8 cellular contexts compared by ENCODE assay signal in the genomic region with DNA sequence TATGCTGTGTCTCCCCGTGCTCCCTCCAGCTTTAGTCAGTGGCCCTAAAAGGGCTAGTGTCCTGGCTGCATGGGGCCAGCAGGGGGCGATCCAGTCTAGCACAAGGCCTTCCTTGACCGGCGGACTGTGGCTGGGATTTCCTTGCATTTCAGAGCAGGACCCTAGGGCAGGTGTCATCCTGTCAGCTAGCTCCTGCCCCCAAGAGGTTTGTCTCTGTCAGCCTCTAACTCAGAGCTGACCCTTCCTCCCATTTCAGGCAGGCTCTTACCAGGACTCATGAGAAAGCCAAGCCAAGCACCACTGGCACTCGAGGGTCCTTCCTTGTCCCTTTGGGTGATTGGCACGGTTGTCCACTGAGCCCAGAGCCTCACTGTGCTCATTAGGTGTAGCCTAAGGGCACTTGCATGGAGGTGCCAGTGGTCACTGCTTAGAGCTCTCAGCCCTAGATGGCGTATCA.
A peak's percentile ranks its signal among the peaks of the same experiment; 100 is the strongest.
DNase-seq lines count a peak whose midpoint lies in the region; ATAC-seq lines count a peak whose summit lies in the region.

No MANE protein-coding gene starts in this region.

- no peak overlapping the region for H3K27ac ChIP-seq in substantia nigra (ENCODE audit: low read depth, low read length, poor library complexity, severe bottlenecking)

- H3K27ac Mint-ChIP-seq in activated naive CD4-positive, alpha-beta T cell treated with anti-CD3 and anti-CD28 coated beads, Interleukin-2, amount 50 U/mL, for 72 hours, result no peak overlapping the region

- H3K9me3 Mint-ChIP-seq in activated naive CD4-positive, alpha-beta T cell treated with anti-CD3 and anti-CD28 coated beads, Interleukin-2, amount 50 U/mL, for 72 hours, result no peaks in the 10 kb centered on the region

- peak; percentile 42 for DNase-seq in COLO668 (lab: John Stamatoyannopoulos, UW; ENCODE audit: unreplicated experiment)
- DNase-seq in NOMO-1 (lab: John Stamatoyannopoulos, UW; ENCODE audit: unreplicated experiment in 2 of 2), result peak; percentile 50 to 73
- DNase-seq in activated naive CD4-positive, alpha-beta T cell treated with anti-CD3 and anti-CD28 coated beads, Interleukin-2, amount 50 U/mL, for 72 hours (ENCODE audit: low spot score in 2 of 2), result peak in 1 of 2 donors; percentile 61
- DNase-seq in kidney glomerular epithelial cell (lab: John Stamatoyannopoulos, UW), result peak; percentile 21
- peak in 36 of 49 donors; percentile 5 to 67 (median 28) for DNase-seq in substantia nigra (lab: John Stamatoyannopoulos, UW)
- DNase-seq in NCI-H128 (lab: John Stamatoyannopoulos, UW; ENCODE audit: unreplicated experiment), result no peak

- no peaks in the 10 kb centered on the region for H3K36me3 Mint-ChIP-seq in activated naive CD4-positive, alpha-beta T cell treated with anti-CD3 and anti-CD28 coated beads, Interleukin-2, amount 50 U/mL, for 72 hours

- ATAC-seq in GM18909 (IDR thresholded peaks at IDR 0.05; ENCODE audit: poor library complexity, unreplicated experiment), result peak; percentile 81
- peak; percentile 86 for ATAC-seq in HG02981 (IDR thresholded peaks at IDR 0.05; ENCODE audit: unreplicated experiment)
- ATAC-seq in activated naive CD4-positive, alpha-beta T cell treated with anti-CD3 and anti-CD28 coated beads, Interleukin-2, amount 50 U/mL, for 72 hours, result peak; percentile 70 to 77
